In genomic region chr21:42027804-42028753, GRCh38 we compare ENCODE assay signal across 17 cellular contexts. TPM values are rescaled to one million over a fixed set of nuclear protein-coding genes. Genes with fewer than 3 reads are reported as not detected.
DNase-seq lines count a peak whose midpoint lies in the region; ATAC-seq and TF ChIP-seq lines count a peak whose summit lies in the region.
"Had no signal": no experiment of that assay in that cellular context is flagged by ENCODE, and none has a peak within 500 bp of the region (broad histone marks: within the 10 kb centered on the region; RNA-seq: fewer than 3 reads in every experiment).

No MANE protein-coding gene starts in this region.

- H3K4me3 ChIP-seq in sigmoid colon: no peak overlapping the region

- no peak for TF ChIP-seq POLR2A in sigmoid colon (IDR thresholded peaks at IDR 0.05)

- no peak for TF ChIP-seq CTCF in sigmoid colon (IDR thresholded peaks at IDR 0.05)

- peak overlapping the region in 3 of 4 donors; percentile 42 to 48 (median 43) for H3K27ac ChIP-seq in sigmoid colon
- H3K27ac ChIP-seq: 22Rv1 had no signal

- peaks cover 38% of the 10 kb centered on the region for H3K4me1 Mint-ChIP-seq in dendritic cell treated with granulocyte-macrophage colony-stimulating factor and Interleukin-4, amounts not matched to agents 40 ng/mL and 50 ng/mL, for 4 days (ENCODE audit: low read depth)
- H3K4me1 Mint-ChIP-seq: stimulated activated naive CD8-positive, alpha-beta T cell treated with anti-CD3 and anti-CD28 coated beads, Interleukin-15, amount 100 ng/mL, for 72 hours had no signal

- DNase-seq in DMS 273 (lab: John Stamatoyannopoulos, UW; ENCODE audit: unreplicated experiment): peak; percentile 60
- DNase-seq in DMS 273 treated with DMSO at 0.1 percent for 48 hours (lab: John Stamatoyannopoulos, UW): no peak
- DNase-seq in NCI-H82 (lab: John Stamatoyannopoulos, UW): peak; percentile 86
- DNase-seq in sigmoid colon: peak; percentile 64
- DNase-seq in NCI-H2196 (lab: John Stamatoyannopoulos, UW; ENCODE audit: unreplicated experiment): no peak
- DNase-seq: activated naive CD4-positive, alpha-beta T cell treated with anti-CD3 and anti-CD28 coated beads, Interleukin-2, amount 50 U/mL, for 16 hours; NCI-H1436; occipital lobe; stimulated activated naive CD8-positive, alpha-beta T cell treated with anti-CD3 and anti-CD28 coated beads, Interleukin-15, amount 100 ng/mL, for 72 hours had no signal

- H3K9me3 ChIP-seq in sigmoid colon: no peaks in the 10 kb centered on the region

- no peak overlapping the region for H3K4me3 Mint-ChIP-seq in dendritic cell treated with granulocyte-macrophage colony-stimulating factor and Interleukin-4, amounts not matched to agents 40 ng/mL and 50 ng/mL, for 4 days
- H3K4me3 Mint-ChIP-seq: CD14-positive monocyte; IgD-negative memory B cell; stimulated activated naive CD8-positive, alpha-beta T cell treated with anti-CD3 and anti-CD28 coated beads, Interleukin-15, amount 100 ng/mL, for 72 hours had no signal

- TF ChIP-seq EP300 in sigmoid colon (IDR thresholded peaks at IDR 0.05): no peak

- 80 to 91% methylated on average over 26 of the region's 26 CpGs for WGBS in sigmoid colon, 2 donors

- intact Hi-C loops in dendritic cell treated with granulocyte-macrophage colony-stimulating factor and Interleukin-4, amounts not matched to agents 40 ng/mL and 50 ng/mL, for 4 days (cut with micrococcal nuclease): no loop called here
- intact Hi-C loops in sigmoid colon (cut with DNase I): no loop called here

- no peaks in the 10 kb centered on the region for H3K9me3 Mint-ChIP-seq in dendritic cell treated with granulocyte-macrophage colony-stimulating factor and Interleukin-4, amounts not matched to agents 40 ng/mL and 50 ng/mL, for 4 days
- H3K9me3 Mint-ChIP-seq: IgD-negative memory B cell; stimulated activated naive CD8-positive, alpha-beta T cell treated with anti-CD3 and anti-CD28 coated beads, Interleukin-15, amount 100 ng/mL, for 72 hours had no signal

- no peaks in the 10 kb centered on the region for H3K36me3 ChIP-seq in sigmoid colon

- peak overlapping the region; percentile 57 for H3K27ac Mint-ChIP-seq in dendritic cell treated with granulocyte-macrophage colony-stimulating factor and Interleukin-4, amounts not matched to agents 40 ng/mL and 50 ng/mL, for 4 days
- H3K27ac Mint-ChIP-seq: IgD-negative memory B cell had no signal

- H3K36me3 Mint-ChIP-seq in dendritic cell treated with granulocyte-macrophage colony-stimulating factor and Interleukin-4, amounts not matched to agents 40 ng/mL and 50 ng/mL, for 4 days (ENCODE audit: low read depth): no peaks in the 10 kb centered on the region
- H3K36me3 Mint-ChIP-seq: CD14-positive monocyte, IgD-negative memory B cell had no signal

- ATAC-seq in esophagus mucosa (no peak), GM19023 (IDR thresholded peaks at IDR 0.05; ENCODE audit: unreplicated experiment) (no peak)
- ATAC-seq: Panc1; stimulated activated naive CD8-positive, alpha-beta T cell treated with anti-CD3 and anti-CD28 coated beads, Interleukin-15, amount 100 ng/mL, for 72 hours had no signal

- no peaks in the 10 kb centered on the region for H3K27me3 ChIP-seq in sigmoid colon

- peaks cover 14% of the 10 kb centered on the region for H3K27me3 Mint-ChIP-seq in dendritic cell treated with granulocyte-macrophage colony-stimulating factor and Interleukin-4, amounts not matched to agents 40 ng/mL and 50 ng/mL, for 4 days
- H3K27me3 Mint-ChIP-seq: stimulated activated naive CD8-positive, alpha-beta T cell treated with anti-CD3 and anti-CD28 coated beads, Interleukin-15, amount 100 ng/mL, for 72 hours had no signal

- H3K4me1 ChIP-seq in sigmoid colon: no peaks in the 10 kb centered on the region

RNA-seq across cellular contexts. Expression of gene ZBTB21, which starts 17.9 kb away (rescaled TPM):
- total RNA-seq in sigmoid colon: 10 to 100 TPM in 1 of 4 donors, 1 to 10 TPM in 3; 6.9 to 14.7 (median 7.7) TPM
- polyA plus RNA-seq in sigmoid colon: 1 to 10 TPM; 1.8 to 2.9 (median 2.8) TPM
- 8.7 TPM for total RNA-seq in esophagus mucosa

RNA-seq across cellular contexts. Expression of gene UMODL1, which starts 43.0 kb away (rescaled TPM):
- total RNA-seq in sigmoid colon (not detected), esophagus mucosa (0.08 TPM)
- polyA plus RNA-seq in sigmoid colon: under 1 TPM in 2 of 3 donors, not detected in 1; 0.13 to 0.23 TPM
- total RNA-seq: bronchial epithelial cell, occipital lobe had no signal
- polyA plus RNA-seq: CD14-positive monocyte had no signal

Comparison
In these comparisons a context has a peak if more than half of its experiments do, and no peak if none do; other contexts are left out.
1. DNase-seq: peak in DMS 273 (single experiment), NCI-H82 (single experiment) and sigmoid colon (single experiment); none in DMS 273 treated with DMSO at 0.1 percent for 48 hours (single experiment) and NCI-H2196 (single experiment).